10 cellular contexts compared by ENCODE assay signal in genomic region chr13:98123176-98123575, GRCh38. TPM values are rescaled to one million over a fixed set of nuclear protein-coding genes. Genes with fewer than 3 reads are reported as not detected.
"Had no signal": no experiment of that assay in that cellular context is flagged by ENCODE, and none has a peak within 500 bp of the region (broad histone marks: within the 10 kb centered on the region; RNA-seq: fewer than 3 reads in every experiment).

No MANE protein-coding gene starts in this region.

- FAIRE-seq: H1, H54, HTR-8/SVneo had no signal

- DNase-seq: H9, HFFc6, KBM-7 had no signal

- H3K4me3 ChIP-seq: GM23338 had no signal

- H2AFZ ChIP-seq: GM23338 had no signal

- ATAC-seq: GM23338, HCT116 had no signal

- H3K4me2 ChIP-seq: GM23338 had no signal

RNA-seq across cellular contexts. Expression of gene RNF113B, which starts 53.9 kb away (rescaled TPM):
- total RNA-seq: GM23338, H1, H9, HFFc6, HT-29 had no signal
- polyA plus RNA-seq: H1, IgD-negative memory B cell had no signal
